Comparison of ENCODE assay signal across 22 cellular contexts in genomic region chr13:60061737-60062136, GRCh38.
A peak's percentile ranks its signal among the peaks of the same experiment; 100 is the strongest.
DNase-seq lines count a peak whose midpoint lies in the region; ATAC-seq and TF ChIP-seq lines count a peak whose summit lies in the region.
"Had no signal": no experiment of that assay in that cellular context is flagged by ENCODE, and none has a peak within 500 bp of the region (broad histone marks: within the 10 kb centered on the region; RNA-seq: fewer than 3 reads in every experiment).

No MANE protein-coding gene starts in this region.

- H3K23me2 ChIP-seq in H9 (ENCODE audit: insufficient read length, low read depth, low read length, poor library complexity, severe bottlenecking), result no peaks in the 10 kb centered on the region

- H3K18ac ChIP-seq in H9 (ENCODE audit: insufficient read length, low read depth, low read length), result no peak overlapping the region

- H2AK5ac ChIP-seq in H9 (ENCODE audit: insufficient read length, low read length), result no peak overlapping the region

- no peaks in the 10 kb centered on the region for H3F3A ChIP-seq in GM23338 (replicated peaks; ENCODE audit: low read depth)

- H3K79me1 ChIP-seq in H9 (ENCODE audit: insufficient read depth, low read depth, low read length, poor library complexity, severe bottlenecking), result no peaks in the 10 kb centered on the region

- no peak overlapping the region for H2BK120ac ChIP-seq in H9 (ENCODE audit: low read depth, low read length, poor library complexity, severe bottlenecking)

- no peak overlapping the region for H2BK5ac ChIP-seq in H9 (ENCODE audit: insufficient read length, low read length)

- H3K4me3 Mint-ChIP-seq in GM23338 (no peak overlapping the region), H9 (no peak overlapping the region)
- H3K4me3 Mint-ChIP-seq in central memory CD8-positive, alpha-beta T cell, result no peak overlapping the region
- H3K4me3 Mint-ChIP-seq: CD14-positive monocyte; CD4-positive, alpha-beta T cell; CD8-positive, alpha-beta memory T cell had no signal

- H3K4me1 ChIP-seq in GM23338 (ENCODE audit: insufficient read depth) (peaks cover 9% of the 10 kb centered on the region; the same call in 1 of the 2 replicates), H9 (ENCODE audit: insufficient read depth, low read length) (peaks cover 3% of the 10 kb centered on the region; the same call in 1 of the 2 replicates), SJCRH30 (no peaks in the 10 kb centered on the region), upper lobe of right lung (no peaks in the 10 kb centered on the region)
- H3K4me1 ChIP-seq: BLaER1 treated with 17β-estradiol and CSF1 and Interleukin-3, amounts not matched to agents 10 nM and 100 nM had no signal

- no peak overlapping the region for H3K4ac ChIP-seq in H9 (ENCODE audit: low read depth, low read length)

- H4K8ac ChIP-seq in H9 (replicated peaks; ENCODE audit: insufficient read length, low read depth, low read length), result no peak overlapping the region

- peaks cover 4% of the 10 kb centered on the region; the same call in 1 of the 2 replicates for H3K9me2 ChIP-seq in GM23338 (ENCODE audit: insufficient read depth)

- TF ChIP-seq CTCF in GM23338 (conservative IDR thresholded peaks at IDR 0.05; ENCODE audit: low read depth in 2 of 2) (no peak), H9 (conservative IDR thresholded peaks at IDR 0.05) (no peak), upper lobe of right lung (IDR thresholded peaks at IDR 0.05) (no peak)

- H2BK15ac ChIP-seq in H9 (ENCODE audit: low read depth, low read length), result no peak overlapping the region

- H3K4me3 ChIP-seq in GM23338, result no peak overlapping the region
- H3K4me3 ChIP-seq in SJCRH30, result no peak overlapping the region
- no peak overlapping the region for H3K4me3 ChIP-seq in upper lobe of right lung
- H3K4me3 ChIP-seq: A549; BLaER1 treated with 17β-estradiol and CSF1 and Interleukin-3, amounts not matched to agents 10 nM and 100 nM; GM12878; GM23248 had no signal

- H3K23ac ChIP-seq in H9 (ENCODE audit: insufficient read length, low read depth, low read length), result no peak overlapping the region

- no peak overlapping the region for H4K91ac ChIP-seq in H9 (ENCODE audit: insufficient read length, low read depth, low read length)

- no peak overlapping the region for H3T11ph ChIP-seq in H9 (ENCODE audit: low read length)

- H2BK12ac ChIP-seq in H9 (ENCODE audit: insufficient read length, low read depth, low read length), result no peak overlapping the region

- H3K27ac ChIP-seq in GM23338 (ENCODE audit: low read depth), result no peak overlapping the region
- H3K27ac ChIP-seq in H9 (ENCODE audit: insufficient read length, low read depth, low read length), result no peak overlapping the region
- no peak overlapping the region for H3K27ac ChIP-seq in SJCRH30
- H3K27ac ChIP-seq in upper lobe of right lung, result no peak overlapping the region
- H3K27ac ChIP-seq: A549; BLaER1 treated with 17β-estradiol and CSF1 and Interleukin-3, amounts not matched to agents 10 nM and 100 nM; GM23248 had no signal

- H3K36me3 Mint-ChIP-seq in GM23338 (ENCODE audit: low read depth), result peaks cover 14% of the 10 kb centered on the region; the same call in 2 of the 3 replicates
- peaks cover 7 to 30% (median 27%) of the 10 kb centered on the region in 3 experiments; a peak in 6 of 7 replicates for H3K36me3 Mint-ChIP-seq in H9 (ENCODE audit: insufficient read depth in 1 of 3, low read depth in 3 of 3)
- peaks cover 5% of the 10 kb centered on the region for H3K36me3 Mint-ChIP-seq in central memory CD8-positive, alpha-beta T cell (ENCODE audit: insufficient read depth)
- H3K36me3 Mint-ChIP-seq: CD8-positive, alpha-beta memory T cell had no signal

- H3K14ac ChIP-seq in H9 (ENCODE audit: insufficient read depth, low read length), result no peak overlapping the region

- no peaks in the 10 kb centered on the region for H3K36me3 ChIP-seq in GM23338 (ENCODE audit: insufficient read depth)
- peaks cover 16% of the 10 kb centered on the region for H3K36me3 ChIP-seq in SJCRH30
- no peaks in the 10 kb centered on the region for H3K36me3 ChIP-seq in upper lobe of right lung
- H3K36me3 ChIP-seq: BE2C had no signal

- H3K27me3 Mint-ChIP-seq in GM23338 (ENCODE audit: insufficient read depth, low read depth, poor library complexity) (no peaks in the 10 kb centered on the region), H9 (ENCODE audit: low read depth) (no peaks in the 10 kb centered on the region)
- H3K27me3 Mint-ChIP-seq in central memory CD8-positive, alpha-beta T cell, result no peaks in the 10 kb centered on the region
- H3K27me3 Mint-ChIP-seq: CD4-positive, alpha-beta T cell had no signal

- H3K4me2 ChIP-seq in GM23338 (no peak overlapping the region), H9 (ENCODE audit: insufficient read depth, insufficient read length, low read length) (no peak overlapping the region)
- H3K4me2 ChIP-seq: A549; BLaER1 treated with 17β-estradiol and CSF1 and Interleukin-3, amounts not matched to agents 10 nM and 100 nM had no signal

- H3K27ac Mint-ChIP-seq in GM23338 (no peak overlapping the region), H9 (peak overlapping the region in 2 of 3 experiments; percentile 0 to 38; a peak in 2 of 7 replicates)
- H3K27ac Mint-ChIP-seq in central memory CD8-positive, alpha-beta T cell (ENCODE audit: low read depth), result peak overlapping the region; percentile 36
- H3K27ac Mint-ChIP-seq: CD14-positive monocyte; CD4-positive, alpha-beta T cell had no signal

- H2AFZ ChIP-seq in GM23338, result no peak overlapping the region
- H2AFZ ChIP-seq in H9 (ENCODE audit: low read length), result no peak overlapping the region
- H2AFZ ChIP-seq: GM23248 had no signal

- no peak overlapping the region for H4K5ac ChIP-seq in H9 (ENCODE audit: insufficient read length, low read depth, low read length)

- H3K79me2 ChIP-seq in GM23338 (replicated peaks; ENCODE audit: insufficient read depth) (no peaks in the 10 kb centered on the region), H9 (ENCODE audit: insufficient read depth, low read length) (no peaks in the 10 kb centered on the region)

- WGBS in H9 (ENCODE audit: extremely low coverage, insufficient read length, low lambda C conversion rate), result 100% methylated on average over 1 of the region's 3 CpGs

- H3K56ac ChIP-seq in H9 (ENCODE audit: insufficient read length, low read depth, low read length), result no peak overlapping the region

- H2BK20ac ChIP-seq in H9 (ENCODE audit: low read depth, low read length, poor library complexity, severe bottlenecking), result no peak overlapping the region

- peaks cover 13% of the 10 kb centered on the region for H3K4me1 Mint-ChIP-seq in GM23338
- peaks cover 13 to 16% of the 10 kb centered on the region in 2 experiments for H3K4me1 Mint-ChIP-seq in H9
- H3K4me1 Mint-ChIP-seq in central memory CD8-positive, alpha-beta T cell, result no peaks in the 10 kb centered on the region
- H3K4me1 Mint-ChIP-seq: CD8-positive, alpha-beta memory T cell had no signal

- peak; percentile 8 for DNase-seq in GM23338 (ENCODE audit: low spot score)
- DNase-seq in H9, result no peak
- no peak for DNase-seq in central memory CD8-positive, alpha-beta T cell (ENCODE audit: low spot score in 2 of 2)
- DNase-seq in SJCRH30, result no peak
- DNase-seq in globus pallidus (ENCODE audit: low spot score), result no peak
- no peak for DNase-seq in upper lobe of right lung
- DNase-seq: 8988T; ACHN; AML-193; BE2C; CD4-positive, alpha-beta T cell; CD8-positive, alpha-beta memory T cell; DMS 273 treated with DMSO at 0.1 percent for 48 hours; DMS79; EL; GDM1; GM23248; HCEC 1CT had no signal

- no peak overlapping the region for H3K9ac ChIP-seq in H9 (ENCODE audit: extremely low read depth, insufficient read length, low read length)
- H3K9ac ChIP-seq: BLaER1 treated with 17β-estradiol and CSF1 and Interleukin-3, amounts not matched to agents 10 nM and 100 nM; GM23248 had no signal

- no peaks in the 10 kb centered on the region for H3K9me3 ChIP-seq in H9 (ENCODE audit: control insufficient read depth, low read depth, low read length)
- no peaks in the 10 kb centered on the region; the same call in 1 of the 2 replicates for H3K9me3 ChIP-seq in SJCRH30 (replicated peaks)
- H3K9me3 ChIP-seq in upper lobe of right lung, result no peaks in the 10 kb centered on the region
- H3K9me3 ChIP-seq: A549, BE2C had no signal

- intact Hi-C loops in upper lobe of right lung (cut with DNase I), result no loop called here

- H4K20me1 ChIP-seq in GM23338 (replicated peaks; ENCODE audit: insufficient read depth) (no peaks in the 10 kb centered on the region), H9 (ENCODE audit: control insufficient read depth, insufficient read depth, insufficient read length) (no peaks in the 10 kb centered on the region)
- H4K20me1 ChIP-seq: BLaER1 treated with 17β-estradiol and CSF1 and Interleukin-3, amounts not matched to agents 10 nM and 100 nM had no signal

- H3K27me3 ChIP-seq in GM23338 (ENCODE audit: insufficient read depth), result no peaks in the 10 kb centered on the region
- no peaks in the 10 kb centered on the region for H3K27me3 ChIP-seq in H9 (ENCODE audit: insufficient read depth, low read length)
- H3K27me3 ChIP-seq in SJCRH30, result no peaks in the 10 kb centered on the region
- no peaks in the 10 kb centered on the region for H3K27me3 ChIP-seq in upper lobe of right lung
- H3K27me3 ChIP-seq: BE2C; BLaER1 treated with 17β-estradiol and CSF1 and Interleukin-3, amounts not matched to agents 10 nM and 100 nM had no signal

- H3K9me3 Mint-ChIP-seq in GM23338 (no peaks in the 10 kb centered on the region), H9 (peaks cover 0 to 6% of the 10 kb centered on the region in 2 experiments; a peak in 2 of 5 replicates)
- H3K9me3 Mint-ChIP-seq in central memory CD8-positive, alpha-beta T cell, result no peaks in the 10 kb centered on the region
- H3K9me3 Mint-ChIP-seq: CD4-positive, alpha-beta T cell; CD8-positive, alpha-beta memory T cell had no signal

- ATAC-seq in GM23338, result no peak; the same call in 1 of the 3 replicates
- ATAC-seq in central memory CD8-positive, alpha-beta T cell (replicated peaks; ENCODE audit: extremely low read depth, poor library complexity, severe bottlenecking), result no peak
- ATAC-seq in upper lobe of right lung, result no peak
- ATAC-seq: A549, GM12878 had no signal
